Comparison of ENCODE assay signal across 8 cellular contexts in genomic region chr1:229661022-229661877, GRCh38. TPM values are rescaled to one million over a fixed set of nuclear protein-coding genes. Genes with fewer than 3 reads are reported as not detected.
A peak's percentile ranks its signal among the peaks of the same experiment; 100 is the strongest.
DNase-seq lines count a peak whose midpoint lies in the region; ATAC-seq and TF ChIP-seq lines count a peak whose summit lies in the region.

No MANE protein-coding gene starts in this region.

- H3K27me3 ChIP-seq in trophoblast cell (ENCODE audit: insufficient read depth, low read length) = no peaks in the 10 kb centered on the region
- H3K27me3 ChIP-seq in upper lobe of left lung = no peaks in the 10 kb centered on the region

- H3K4ac ChIP-seq in trophoblast cell (ENCODE audit: low read depth, low read length) = no peak overlapping the region

- H4K91ac ChIP-seq in trophoblast cell (ENCODE audit: low read depth, low read length) = peak overlapping the region; percentile 28

- H2AK5ac ChIP-seq in trophoblast cell (ENCODE audit: low read length) = no peak overlapping the region

- no peak overlapping the region for H2BK120ac ChIP-seq in trophoblast cell (ENCODE audit: insufficient read depth, low read length, poor library complexity)

- no peak overlapping the region for H3K23ac ChIP-seq in trophoblast cell (ENCODE audit: low read length)

- WGBS in trophoblast cell (ENCODE audit: extremely low coverage, insufficient coverage, insufficient read length) = no CpG with 5 or more reads among the region's 19 CpGs
- WGBS in upper lobe of left lung, 2 donors = 55 to 78% methylated on average over 12 to 19 of the region's 19 CpGs

- H3K36me3 ChIP-seq in trophoblast cell (ENCODE audit: control insufficient read depth in 1 of 2, insufficient read depth in 2 of 2, low read length in 2 of 2) (peaks cover 4 to 12% of the 10 kb centered on the region in 2 experiments), upper lobe of left lung (peaks cover 0 to 44% (median 21%) of the 10 kb centered on the region in 4 donors)

- H3K79me2 ChIP-seq in trophoblast cell (ENCODE audit: control insufficient read depth, insufficient read depth, low read length, poor library complexity) = no peaks in the 10 kb centered on the region

- no peaks in the 10 kb centered on the region for H3K4me1 ChIP-seq in trophoblast cell (ENCODE audit: control insufficient read depth in 1 of 2, insufficient read depth in 2 of 2, low read length in 2 of 2)
- H3K4me1 ChIP-seq in upper lobe of left lung = peaks cover 2 to 19% (median 15%) of the 10 kb centered on the region in 4 donors

- H3K4me2 ChIP-seq in trophoblast cell (ENCODE audit: low read length) = no peak overlapping the region

- H3K14ac ChIP-seq in trophoblast cell (ENCODE audit: low read length) = no peak overlapping the region

- peak overlapping the region; percentile 6 for H2BK12ac ChIP-seq in trophoblast cell (ENCODE audit: low read length)

- TF ChIP-seq EP300 in upper lobe of left lung (IDR thresholded peaks at IDR 0.05) = no peak

- H3K9me3 ChIP-seq in trophoblast cell (ENCODE audit: insufficient read depth, low read depth, low read length) (peaks cover 2% of the 10 kb centered on the region), upper lobe of left lung (no peaks in the 10 kb centered on the region)

- DNase-seq in CMK (ENCODE audit: low read depth) (peak; percentile 21), Kasumi-1 (lab: John Stamatoyannopoulos, UW) (peak; percentile 77 to 78), SHP77 (lab: John Stamatoyannopoulos, UW) (peak; percentile 64 to 75), globus pallidus (ENCODE audit: low spot score) (peak; percentile 80), trophoblast cell (peak; percentile 46 to 80), upper lobe of left lung (peak; percentile 62 to 88)
- peak; percentile 55 for DNase-seq in activated gamma-delta T cell treated with anti-CD3 and anti-CD28 coated beads, Interleukin-2, amount 50 U/mL, for 16 hours (ENCODE audit: low read depth)

- no peak overlapping the region for H2AFZ ChIP-seq in trophoblast cell (ENCODE audit: insufficient read depth, low read length, poor library complexity)

- H3K4me3 ChIP-seq in trophoblast cell (ENCODE audit: low read depth, low read length) (no peak overlapping the region), upper lobe of left lung (no peak overlapping the region)

- H3K27ac ChIP-seq in trophoblast cell (ENCODE audit: low read depth, low read length) = no peak overlapping the region
- H3K27ac ChIP-seq in upper lobe of left lung = no peak overlapping the region

- no peak overlapping the region for H4K12ac ChIP-seq in trophoblast cell (ENCODE audit: low read depth, low read length)

- peak overlapping the region; percentile 50 for H4K8ac ChIP-seq in trophoblast cell (ENCODE audit: low read depth, low read length)

- peak; percentile 65 for ATAC-seq in GM21423 (IDR thresholded peaks at IDR 0.05; ENCODE audit: unreplicated experiment)
- ATAC-seq in upper lobe of left lung (ENCODE audit: low FRiP score in 2 of 2) = peak; percentile 92 to 93

- no peaks in the 10 kb centered on the region for H3K79me1 ChIP-seq in trophoblast cell (ENCODE audit: low read length)

- no peak overlapping the region for H2BK5ac ChIP-seq in trophoblast cell (ENCODE audit: low read depth, low read length, poor library complexity)

- H3K18ac ChIP-seq in trophoblast cell (ENCODE audit: low read length) = no peak overlapping the region

- H3K9ac ChIP-seq in trophoblast cell (ENCODE audit: low read length) = no peak overlapping the region

- TF ChIP-seq CTCF in upper lobe of left lung (IDR thresholded peaks at IDR 0.05) = peak; percentile 76 to 94 (median 90)

- TF ChIP-seq POLR2A in upper lobe of left lung (IDR thresholded peaks at IDR 0.05) = no peak

RNA-seq across cellular contexts. Expression of gene URB2, which starts 35.2 kb away (rescaled TPM):
- polyA plus RNA-seq in trophoblast cell (2013) = 5.9 and 6.4 TPM in 2 replicates
- total RNA-seq in upper lobe of left lung = 10 to 100 TPM in 2 of 6 donors, 1 to 10 TPM in 4; 3.4 to 26.2 (median 7.2) TPM

RNA-seq across cellular contexts. Expression of gene TAF5L, which starts 35.3 kb away (rescaled TPM):
- polyA plus RNA-seq in trophoblast cell (2013) = 26.1 and 27.2 TPM in 2 replicates
- total RNA-seq in upper lobe of left lung = 10 to 100 TPM; 11.0 to 25.5 (median 19.6) TPM

Comparison
In these comparisons a context has a peak if more than half of its experiments do, and no peak if none do; other contexts are left out.
1. DNase-seq: peak in every context shown above with its lines; median percentile 80 in globus pallidus; 78 in Kasumi-1; 75 in upper lobe of left lung; 70 in SHP77; 63 in trophoblast cell; 55 in activated gamma-delta T cell treated with anti-CD3 and anti-CD28 coated beads, Interleukin-2, amount 50 U/mL, for 16 hours; 21 in CMK.